Comparison of ENCODE assay signal across 1 cellular context in the genomic region with DNA sequence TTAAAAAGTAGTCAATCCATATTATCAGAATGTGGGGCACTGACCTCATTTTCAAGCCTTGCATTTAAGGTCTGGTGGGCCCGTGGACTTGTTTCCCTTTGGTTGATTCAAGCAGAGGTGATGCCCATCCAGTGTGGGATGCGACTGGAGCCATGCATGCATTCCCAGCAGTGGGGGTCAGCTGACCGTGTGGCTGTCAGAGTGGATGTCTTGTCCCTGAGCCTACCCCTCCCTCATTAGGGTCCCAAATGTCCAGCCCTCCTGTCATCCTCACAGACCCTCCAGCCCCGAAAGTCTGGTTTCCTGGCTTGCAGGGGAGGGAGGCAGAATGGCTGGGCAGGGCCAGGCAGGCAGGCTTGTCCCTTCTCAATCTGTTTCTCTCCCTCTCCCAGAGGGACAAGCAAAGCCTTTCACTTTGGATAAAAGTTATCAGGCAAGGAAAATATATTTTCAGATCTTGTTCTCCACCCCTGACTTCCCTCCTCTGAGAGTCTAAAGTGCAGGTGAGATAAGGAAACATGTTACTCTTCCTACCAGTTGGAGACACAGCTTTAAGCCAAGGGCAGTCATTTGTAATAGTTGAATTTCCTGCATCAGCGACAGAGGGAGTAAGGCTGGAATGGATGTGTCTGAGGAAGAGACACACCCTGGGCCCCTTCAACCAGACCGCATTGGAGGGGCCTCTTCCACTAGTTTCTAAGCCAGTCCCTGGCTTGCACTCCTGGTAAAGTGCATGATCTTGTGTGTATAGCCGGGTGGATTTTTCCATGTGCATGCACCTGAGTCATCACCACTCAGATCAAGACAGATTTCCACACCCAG.
TF ChIP-seq lines count a peak whose summit lies in the region.

No MANE protein-coding gene starts in this region.

TF ChIP-seq in GM23338, 12 proteins besides CTCF, POLR2A, EP300 and RAD21 (continued from another document):
- TF ChIP-seq ETS1 (IDR thresholded peaks at IDR 0.05) (no peak), NANOG (IDR thresholded peaks at IDR 0.05; ENCODE audit: borderline replicate concordance) (no peak), ZNF331 (CRISPR knock-in tag; IDR thresholded peaks at IDR 0.05; ENCODE audit: low read depth) (no peak), EZH2 (IDR thresholded peaks at IDR 0.05; ENCODE audit: low read depth, unreplicated experiment) (no peak), CREB1 (CRISPR knock-in tag; IDR thresholded peaks at IDR 0.05; ENCODE audit: low read depth) (no peak)
- TF ChIP-seq, protein P1, sequence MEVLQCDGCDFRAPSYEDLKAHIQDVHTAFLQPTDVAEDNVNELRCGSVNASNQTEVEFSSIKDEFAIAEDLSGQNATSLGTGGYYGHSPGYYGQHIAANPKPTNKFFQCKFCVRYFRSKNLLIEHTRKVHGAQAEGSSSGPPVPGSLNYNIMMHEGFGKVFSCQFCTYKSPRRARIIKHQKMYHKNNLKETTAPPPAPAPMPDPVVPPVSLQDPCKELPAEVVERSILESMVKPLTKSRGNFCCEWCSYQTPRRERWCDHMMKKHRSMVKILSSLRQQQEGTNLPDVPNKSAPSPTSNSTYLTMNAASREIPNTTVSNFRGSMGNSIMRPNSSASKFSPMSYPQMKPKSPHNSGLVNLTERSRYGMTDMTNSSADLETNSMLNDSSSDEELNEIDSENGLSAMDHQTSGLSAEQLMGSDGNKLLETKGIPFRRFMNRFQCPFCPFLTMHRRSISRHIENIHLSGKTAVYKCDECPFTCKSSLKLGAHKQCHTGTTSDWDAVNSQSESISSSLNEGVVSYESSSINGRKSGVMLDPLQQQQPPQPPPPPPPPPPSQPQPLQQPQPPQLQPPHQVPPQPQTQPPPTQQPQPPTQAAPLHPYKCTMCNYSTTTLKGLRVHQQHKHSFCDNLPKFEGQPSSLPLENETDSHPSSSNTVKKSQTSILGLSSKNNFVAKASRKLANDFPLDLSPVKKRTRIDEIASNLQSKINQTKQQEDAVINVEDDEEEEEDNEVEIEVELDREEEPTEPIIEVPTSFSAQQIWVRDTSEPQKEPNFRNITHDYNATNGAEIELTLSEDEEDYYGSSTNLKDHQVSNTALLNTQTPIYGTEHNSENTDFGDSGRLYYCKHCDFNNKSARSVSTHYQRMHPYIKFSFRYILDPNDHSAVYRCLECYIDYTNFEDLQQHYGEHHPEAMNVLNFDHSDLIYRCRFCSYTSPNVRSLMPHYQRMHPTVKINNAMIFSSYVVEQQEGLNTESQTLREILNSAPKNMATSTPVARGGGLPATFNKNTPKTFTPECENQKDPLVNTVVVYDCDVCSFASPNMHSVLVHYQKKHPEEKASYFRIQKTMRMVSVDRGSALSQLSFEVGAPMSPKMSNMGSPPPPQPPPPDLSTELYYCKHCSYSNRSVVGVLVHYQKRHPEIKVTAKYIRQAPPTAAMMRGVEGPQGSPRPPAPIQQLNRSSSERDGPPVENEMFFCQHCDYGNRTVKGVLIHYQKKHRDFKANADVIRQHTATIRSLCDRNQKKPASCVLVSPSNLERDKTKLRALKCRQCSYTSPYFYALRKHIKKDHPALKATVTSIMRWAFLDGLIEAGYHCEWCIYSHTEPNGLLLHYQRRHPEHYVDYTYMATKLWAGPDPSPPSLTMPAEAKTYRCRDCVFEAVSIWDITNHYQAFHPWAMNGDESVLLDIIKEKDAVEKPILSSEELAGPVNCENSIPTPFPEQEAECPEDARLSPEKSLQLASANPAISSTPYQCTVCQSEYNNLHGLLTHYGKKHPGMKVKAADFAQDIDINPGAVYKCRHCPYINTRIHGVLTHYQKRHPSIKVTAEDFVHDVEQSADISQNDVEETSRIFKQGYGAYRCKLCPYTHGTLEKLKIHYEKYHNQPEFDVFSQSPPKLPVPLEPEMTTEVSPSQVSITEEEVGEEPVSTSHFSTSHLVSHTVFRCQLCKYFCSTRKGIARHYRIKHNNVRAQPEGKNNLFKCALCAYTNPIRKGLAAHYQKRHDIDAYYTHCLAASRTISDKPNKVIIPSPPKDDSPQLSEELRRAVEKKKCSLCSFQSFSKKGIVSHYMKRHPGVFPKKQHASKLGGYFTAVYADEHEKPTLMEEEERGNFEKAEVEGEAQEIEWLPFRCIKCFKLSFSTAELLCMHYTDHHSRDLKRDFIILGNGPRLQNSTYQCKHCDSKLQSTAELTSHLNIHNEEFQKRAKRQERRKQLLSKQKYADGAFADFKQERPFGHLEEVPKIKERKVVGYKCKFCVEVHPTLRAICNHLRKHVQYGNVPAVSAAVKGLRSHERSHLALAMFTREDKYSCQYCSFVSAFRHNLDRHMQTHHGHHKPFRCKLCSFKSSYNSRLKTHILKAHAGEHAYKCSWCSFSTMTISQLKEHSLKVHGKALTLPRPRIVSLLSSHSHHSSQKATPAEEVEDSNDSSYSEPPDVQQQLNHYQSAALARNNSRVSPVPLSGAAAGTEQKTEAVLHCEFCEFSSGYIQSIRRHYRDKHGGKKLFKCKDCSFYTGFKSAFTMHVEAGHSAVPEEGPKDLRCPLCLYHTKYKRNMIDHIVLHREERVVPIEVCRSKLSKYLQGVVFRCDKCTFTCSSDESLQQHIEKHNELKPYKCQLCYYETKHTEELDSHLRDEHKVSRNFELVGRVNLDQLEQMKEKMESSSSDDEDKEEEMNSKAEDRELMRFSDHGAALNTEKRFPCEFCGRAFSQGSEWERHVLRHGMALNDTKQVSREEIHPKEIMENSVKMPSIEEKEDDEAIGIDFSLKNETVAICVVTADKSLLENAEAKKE (CRISPR knock-in tag; IDR thresholded peaks at IDR 0.05) = no peak
